Comparison of ENCODE assay signal across 21 cellular contexts in genomic region chr12:116162071-116162470, GRCh38.
DNase-seq lines count a peak whose midpoint lies in the region; ATAC-seq and TF ChIP-seq lines count a peak whose summit lies in the region.
"Had no signal": no experiment of that assay in that cellular context is flagged by ENCODE, and none has a peak within 500 bp of the region (broad histone marks: within the 10 kb centered on the region; RNA-seq: fewer than 3 reads in every experiment).

No MANE protein-coding gene starts in this region.

- peak; percentile 40 for DNase-seq in NCI-H82 (lab: John Stamatoyannopoulos, UW)
- DNase-seq in NCI-H82 treated with DMSO at 0.1 percent for 48 hours (lab: John Stamatoyannopoulos, UW; ENCODE audit: unreplicated experiment), result no peak
- DNase-seq in Panc1 (ENCODE audit: low read depth, low spot score), result no peak
- no peak for DNase-seq in PC-9
- no peak for DNase-seq in T-cell
- no peak for DNase-seq in stimulated activated CD4-positive, alpha-beta T cell treated with anti-CD3 and anti-CD28 coated beads, Interleukin-2, amount 100 ng/mL, for 48 hours
- DNase-seq: 8988T; Calu3; CD4-positive, alpha-beta memory T cell; KG1; NCI-H1436; NCI-H2029 treated with DMSO at 0.1 percent for 48 hours; NCI-H226; NCI-H524 treated with DMSO at 0.1 percent for 48 hours; NK-92 treated with Interleukin-12 subunit alpha and Interleukin-12 subunit beta, amount 100 ng/mL, for 24 hours; OCI-M1 had no signal

- H4K20me1 ChIP-seq in PC-9 (ENCODE audit: insufficient read depth), result peaks cover 34% of the 10 kb centered on the region

- TF ChIP-seq RAD21 in liver (IDR thresholded peaks at IDR 0.05), result no peak

- intact Hi-C loops in Panc1 (cut with micrococcal nuclease; ENCODE audit: unreplicated experiment), result no loop called here
- intact Hi-C loops in PC-9 (cut with micrococcal nuclease; ENCODE audit: unreplicated experiment), result no loop called here

- peaks cover 96% of the 10 kb centered on the region for H3K79me2 ChIP-seq in PC-9 (ENCODE audit: low read depth)

- ATAC-seq in Panc1 (no peak), GM21786 (IDR thresholded peaks at IDR 0.05; ENCODE audit: unreplicated experiment) (no peak), T-cell (replicated peaks in 1 of 4) (no peak)
- ATAC-seq: HCT116 had no signal

- H3K9me2 ChIP-seq in PC-9 (ENCODE audit: insufficient read depth), result no peaks in the 10 kb centered on the region; the same call in 1 of the 2 replicates

- POLR2A ChIA-PET in Panc1 (lab: Charles Lee) (no interaction called here), PC-9 (lab: Charles Lee; ENCODE audit: unreplicated experiment) (no interaction called here), T-cell (lab: Charles Lee) (interaction anchor here in 1 of 2 donors (0.5 to 0.6 kb wide), 2 partner anchors 160 to 216 kb away, joined by 3 to 4 read pairs; no protein-coding TSS in a partner anchor)

- H3F3A ChIP-seq in PC-9 (ENCODE audit: insufficient read depth, low read depth), result peaks cover 39% of the 10 kb centered on the region

- TF ChIP-seq CTCF in Panc1 (IDR thresholded peaks at IDR 0.05) (no peak), liver (IDR thresholded peaks at IDR 0.05; ENCODE audit: low read depth, low read length, missing input control) (no peak), PC-9 (conservative IDR thresholded peaks at IDR 0.05) (no peak)

- in situ Hi-C loops in Panc1 (cut with HindIII; ENCODE audit: low pct_unique_long_range_greater_than_20kb, low sequenced_read_pairs), result no loop called here

- H3K4me3 Mint-ChIP-seq in T-cell, result no peak overlapping the region

- BruUV-seq in Panc1 (replicated peaks; lab: Mats Ljungman, UMichigan) (no TSS peak), PC-9 (replicated peaks; lab: Mats Ljungman, UMichigan) (no TSS peak)

- H3K4me3 ChIP-seq in Panc1 (ENCODE audit: low read depth in 2 of 2, low read length in 2 of 2), result no peak overlapping the region
- H3K4me3 ChIP-seq in liver (ENCODE audit: low read depth in 1 of 3, low read length in 3 of 3), result no peak overlapping the region
- H3K4me3 ChIP-seq in PC-9, result no peak overlapping the region
- H3K4me3 ChIP-seq: SJSA1 had no signal

- H3K36me3 ChIP-seq in Panc1 (ENCODE audit: control insufficient read depth, insufficient read depth, low read length) (no peaks in the 10 kb centered on the region; the same call in 1 of the 2 replicates), liver (ENCODE audit: control insufficient read depth in 4 of 4, insufficient read depth in 3 of 4, low read depth in 1 of 4, low read length in 3 of 4) (no peaks in the 10 kb centered on the region), PC-9 (ENCODE audit: low read depth) (no peaks in the 10 kb centered on the region)
- H3K36me3 ChIP-seq: SJSA1 had no signal

- H3K36me3 Mint-ChIP-seq in T-cell, result no peaks in the 10 kb centered on the region
- H3K36me3 Mint-ChIP-seq: CD4-positive, alpha-beta memory T cell had no signal

- H3K9me3 Mint-ChIP-seq in T-cell, result no peaks in the 10 kb centered on the region
- H3K9me3 Mint-ChIP-seq: CD4-positive, alpha-beta memory T cell had no signal

- CTCF ChIA-PET in Panc1 (lab: Charles Lee) (no interaction called here), PC-9 (lab: Charles Lee) (interaction anchor here (0.6 kb wide), 1 partner anchor 535 kb away, joined by 6 read pairs; no protein-coding TSS in a partner anchor), T-cell (lab: Charles Lee) (interaction anchor here in 1 of 2 donors (0.8 kb wide), 1 partner anchor 14 kb away, joined by 3 read pairs; no protein-coding TSS in a partner anchor)

- peak overlapping the region; percentile 60 for H3K27ac ChIP-seq in Panc1 (ENCODE audit: low read length)
- H3K27ac ChIP-seq in liver (ENCODE audit: low read depth in 1 of 2, low read length in 2 of 2), result peak overlapping the region; percentile 17 to 59
- no peak overlapping the region; the same call in 1 of the 2 replicates for H3K27ac ChIP-seq in PC-9
- H3K27ac ChIP-seq: HL-60, SJSA1 had no signal

- no peak overlapping the region for H2AFZ ChIP-seq in PC-9

- H3K9me3 ChIP-seq in Panc1 (ENCODE audit: control insufficient read depth, insufficient read depth, low read depth, low read length) (no peaks in the 10 kb centered on the region), liver (ENCODE audit: control insufficient read depth in 4 of 4, low read length in 3 of 4) (no peaks in the 10 kb centered on the region), PC-9 (ENCODE audit: insufficient read depth, low read depth) (no peaks in the 10 kb centered on the region)
- H3K9me3 ChIP-seq: SJSA1 had no signal

- H3K9ac ChIP-seq in liver (ENCODE audit: low read depth in 1 of 2, low read length in 2 of 2), result no peak overlapping the region

- H3K27me3 ChIP-seq in Panc1 (ENCODE audit: control insufficient read depth, insufficient read depth, low read length) (no peaks in the 10 kb centered on the region), liver (ENCODE audit: control insufficient read depth in 4 of 4, insufficient read depth in 4 of 4, low read length in 3 of 4) (no peaks in the 10 kb centered on the region), PC-9 (ENCODE audit: insufficient read depth, low read depth) (no peaks in the 10 kb centered on the region)
- H3K27me3 ChIP-seq: SJSA1 had no signal

- no peak overlapping the region for H3K4me2 ChIP-seq in PC-9

- peaks cover 77 to 81% (median 81%) of the 10 kb centered on the region in 3 donors for H3K4me1 Mint-ChIP-seq in T-cell

- H3K27ac Mint-ChIP-seq in T-cell, result no peak overlapping the region

- WGBS in liver, result 90% methylated on average over 3 of the region's 3 CpGs

- H3K4me1 ChIP-seq in Panc1 (ENCODE audit: control insufficient read depth, insufficient read depth, low read length) (peaks cover 86% of the 10 kb centered on the region), liver (ENCODE audit: control insufficient read depth in 4 of 4, insufficient read depth in 4 of 4, low read length in 3 of 4) (peaks cover 1 to 26% (median 25%) of the 10 kb centered on the region in 4 donors), PC-9 (replicated peaks; ENCODE audit: insufficient read depth) (peaks cover 67% of the 10 kb centered on the region)

- H3K27me3 Mint-ChIP-seq in T-cell, result no peaks in the 10 kb centered on the region
- H3K27me3 Mint-ChIP-seq: CD4-positive, alpha-beta memory T cell had no signal

TF ChIP-seq in liver, 16 proteins besides CTCF, POLR2A, EP300 and RAD21 (continues in another document):
- TF ChIP-seq EGR1 (IDR thresholded peaks at IDR 0.05; ENCODE audit: low read depth in 2 of 2), result no peak
- no peak for TF ChIP-seq ATF3 (IDR thresholded peaks at IDR 0.05)
- TF ChIP-seq GABPA (IDR thresholded peaks at IDR 0.05 in 1 of 2, conservative IDR thresholded peaks at IDR 0.05 in 1 of 2), result no peak
- TF ChIP-seq NR2F2 (IDR thresholded peaks at IDR 0.05), result no peak
- no peak for TF ChIP-seq FOXA1 (IDR thresholded peaks at IDR 0.05)
- no peak for TF ChIP-seq RXRA (IDR thresholded peaks at IDR 0.05)
- no peak for TF ChIP-seq FOXA2 (IDR thresholded peaks at IDR 0.05)
- no peak for TF ChIP-seq YY1 (IDR thresholded peaks at IDR 0.05)
- TF ChIP-seq JUND (IDR thresholded peaks at IDR 0.05), result no peak
- no peak for TF ChIP-seq REST (IDR thresholded peaks at IDR 0.05)
- TF ChIP-seq HNF4G (IDR thresholded peaks at IDR 0.05), result no peak
- no peak for TF ChIP-seq ZBTB33 (IDR thresholded peaks at IDR 0.05)
- no peak for TF ChIP-seq MAX (IDR thresholded peaks at IDR 0.05)
- TF ChIP-seq HNF4A (conservative IDR thresholded peaks at IDR 0.05), result no peak
- TF ChIP-seq SP1 (IDR thresholded peaks at IDR 0.05), result no peak
